ENCODE assay signal across 8 cellular contexts in genomic region chr18:24015897-24016631, GRCh38. TPM values are rescaled to one million over a fixed set of nuclear protein-coding genes. Genes with fewer than 3 reads are reported as not detected.
DNase-seq lines count a peak whose midpoint lies in the region; ATAC-seq and TF ChIP-seq lines count a peak whose summit lies in the region.

No MANE protein-coding gene starts in this region.

- H3K9ac ChIP-seq in DND-41 (ENCODE audit: low read depth, low read length): peak overlapping the region; percentile 84

- peak overlapping the region; percentile 71 to 76 for H3K4me3 ChIP-seq in DND-41 (ENCODE audit: low read depth in 1 of 2, low read length in 2 of 2)
- H3K4me3 ChIP-seq in NB4 (ENCODE audit: low read depth, low read length): peak overlapping the region; percentile 69
- H3K4me3 ChIP-seq in ovary: peak overlapping the region; percentile 85

- peak overlapping the region; percentile 79 for H3K27ac ChIP-seq in DND-41 (ENCODE audit: low read length)
- H3K27ac ChIP-seq in ovary: no peak overlapping the region

- H3K27me3 ChIP-seq in DND-41 (ENCODE audit: insufficient read depth, low read length, poor library complexity): no peaks in the 10 kb centered on the region
- no peaks in the 10 kb centered on the region for H3K27me3 ChIP-seq in ovary

- intact Hi-C loops in ovary (cut with DNase I): no loop called here

- no peaks in the 10 kb centered on the region for H3K9me3 Mint-ChIP-seq in endothelial cell (ENCODE audit: unreplicated experiment)

- peak overlapping the region; percentile 89 for H3K4me2 ChIP-seq in DND-41 (ENCODE audit: insufficient read depth, low read length)

- H3K27ac Mint-ChIP-seq in endothelial cell (ENCODE audit: unreplicated experiment): no peak overlapping the region

- H3K36me3 ChIP-seq in DND-41 (ENCODE audit: insufficient read depth, low read length) (0 out of 2 replicates have a peak, but pooled peaks cover 13% of the 10 kb centered on the region), ovary (no peaks in the 10 kb centered on the region)

- H3K9me3 ChIP-seq in DND-41 (ENCODE audit: insufficient read depth, low read length, severe bottlenecking) (no peaks in the 10 kb centered on the region), ovary (no peaks in the 10 kb centered on the region)

- WGBS in ovary, 3 donors: 46 to 53% (median 48%) methylated on average over 12 of the region's 12 CpGs

- no peak for TF ChIP-seq CTCF in DND-41 (IDR thresholded peaks at IDR 0.05; ENCODE audit: borderline replicate concordance, extremely low read depth, low read length, poor library complexity, severe bottlenecking)
- no peak for TF ChIP-seq CTCF in NB4 (IDR thresholded peaks at IDR 0.05; ENCODE audit: low read depth, low read length)
- TF ChIP-seq CTCF in endothelial cell (IDR thresholded peaks at IDR 0.05; ENCODE audit: unreplicated experiment): no peak
- no peak for TF ChIP-seq CTCF in ovary (IDR thresholded peaks at IDR 0.05)

- H3K4me1 Mint-ChIP-seq in endothelial cell (ENCODE audit: unreplicated experiment): peaks cover 19% of the 10 kb centered on the region

- no peaks in the 10 kb centered on the region for H3K36me3 Mint-ChIP-seq in endothelial cell (ENCODE audit: low read depth, unreplicated experiment)

- H3K79me2 ChIP-seq in DND-41 (ENCODE audit: insufficient read depth, low read length): peaks cover 55% of the 10 kb centered on the region

- DNase-seq in DND-41 (no peak), NB4 (ENCODE audit: low read depth) (peak; percentile 34), endothelial cell (ENCODE audit: low spot score) (no peak), ovary (no peak), NCI-H1105 (lab: John Stamatoyannopoulos, UW) (no peak), H4 (ENCODE audit: low spot score) (no peak)

- H3K27me3 Mint-ChIP-seq in endothelial cell (ENCODE audit: unreplicated experiment): peaks cover 5% of the 10 kb centered on the region

- no peak for TF ChIP-seq EP300 in ovary (IDR thresholded peaks at IDR 0.05)

- TF ChIP-seq POLR2A in NB4 (IDR thresholded peaks at IDR 0.05; ENCODE audit: extremely low read depth, insufficient read length) (no peak), ovary (IDR thresholded peaks at IDR 0.05) (no peak)

- ATAC-seq in DND-41 (ENCODE audit: insufficient read depth, low read depth) (no peak), HG02870 (IDR thresholded peaks at IDR 0.05; ENCODE audit: unreplicated experiment) (no peak), HG02798 (IDR thresholded peaks at IDR 0.05; ENCODE audit: poor library complexity, unreplicated experiment) (no peak)

- H4K20me1 ChIP-seq in DND-41 (ENCODE audit: insufficient read depth, low read length): peaks cover 46% of the 10 kb centered on the region

- peaks cover 90% of the 10 kb centered on the region for H3K4me1 ChIP-seq in DND-41 (ENCODE audit: insufficient read depth, low read length)
- peaks cover 4% of the 10 kb centered on the region for H3K4me1 ChIP-seq in ovary (ENCODE audit: insufficient read depth)

- peak overlapping the region; percentile 98 for H3K4me3 Mint-ChIP-seq in endothelial cell (ENCODE audit: unreplicated experiment)

- H2AFZ ChIP-seq in DND-41 (ENCODE audit: low read depth, low read length): no peak overlapping the region

RNA-seq across cellular contexts. Expression of gene TTC39C, which starts 1.5 kb away (rescaled TPM):
- total RNA-seq in endothelial cell (ENCODE audit: unreplicated experiment): 14.3 TPM
- total RNA-seq in ovary: 10 to 100 TPM in 6 of 7 donors, 1 to 10 TPM in 1; 8.1 to 31.0 (median 21.2) TPM
- 10 to 100 TPM in 1 of 2 donors, 1 to 10 TPM in 1; 7.2 to 13.0 TPM for polyA plus RNA-seq in ovary
- total RNA-seq in H4 (2014; rRNA removed; shearing (Covaris generic)): 20.8 and 21.3 TPM in 2 replicates
